24 cellular contexts compared by ENCODE assay signal in the genomic region with DNA sequence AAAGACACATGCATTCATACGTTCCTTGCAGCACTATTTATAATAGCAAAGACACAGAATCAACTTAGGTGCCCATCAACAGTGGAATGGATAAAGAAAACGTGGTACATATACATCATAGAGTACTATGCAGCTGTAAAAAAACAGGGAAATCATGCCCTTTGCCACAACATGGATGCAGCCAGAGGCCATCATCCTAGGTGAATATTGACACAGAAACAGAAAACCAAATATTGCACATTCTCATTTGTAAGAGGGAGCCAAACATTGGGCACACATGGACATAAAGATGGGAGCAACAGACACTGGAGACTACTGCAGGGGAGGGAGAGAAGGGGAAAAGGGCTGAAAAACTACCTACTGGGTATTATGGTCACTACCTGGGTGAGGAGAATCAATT.
DNase-seq lines count a peak whose midpoint lies in the region; ATAC-seq and TF ChIP-seq lines count a peak whose summit lies in the region.
"Had no signal": no experiment of that assay in that cellular context is flagged by ENCODE, and none has a peak within 500 bp of the region (broad histone marks: within the 10 kb centered on the region; RNA-seq: fewer than 3 reads in every experiment).

No MANE protein-coding gene starts in this region.

- H3K27me3 ChIP-seq in right lobe of liver, result no peaks in the 10 kb centered on the region
- H3K27me3 ChIP-seq: BE2C; BLaER1 treated with 17β-estradiol and CSF1 and Interleukin-3, amounts not matched to agents 10 nM and 100 nM had no signal

- intact Hi-C loops in right lobe of liver (cut with DNase I), result no loop called here

- no peak for ATAC-seq in WTC11
- ATAC-seq in left lobe of liver, result peak; percentile 38
- ATAC-seq in right lobe of liver, result peak; percentile 28 to 78 (median 52)
- ATAC-seq in GM18858 (IDR thresholded peaks at IDR 0.05; ENCODE audit: unreplicated experiment), result no peak
- ATAC-seq in HG03045 (IDR thresholded peaks at IDR 0.05; ENCODE audit: unreplicated experiment), result no peak
- ATAC-seq: A549, GM12878 had no signal

- no peak overlapping the region for H3K4me3 ChIP-seq in right lobe of liver
- H3K4me3 ChIP-seq: A549; BLaER1 treated with 17β-estradiol and CSF1 and Interleukin-3, amounts not matched to agents 10 nM and 100 nM; GM12878; GM23248; HAP-1 had no signal

- no peaks in the 10 kb centered on the region for H3K9me3 ChIP-seq in right lobe of liver
- H3K9me3 ChIP-seq: BE2C had no signal

- peak overlapping the region; percentile 21 for H3K27ac Mint-ChIP-seq in WTC11
- H3K27ac Mint-ChIP-seq: CD4-positive, alpha-beta T cell; HFFc6 had no signal

- H3K9me3 Mint-ChIP-seq in WTC11, result peaks cover 65% of the 10 kb centered on the region

- POLR2A ChIA-PET in WTC11 (lab: Charles Lee), result no interaction called here

- H3K4me3 Mint-ChIP-seq in WTC11, result no peak overlapping the region
- H3K4me3 Mint-ChIP-seq: CD14-positive monocyte; CD4-positive, alpha-beta T cell; CD8-positive, alpha-beta memory T cell; HFFc6 had no signal

- no peaks in the 10 kb centered on the region; the same call in 1 of the 2 replicates for H3K27me3 Mint-ChIP-seq in WTC11 (ENCODE audit: low read depth)
- H3K27me3 Mint-ChIP-seq: CD4-positive, alpha-beta T cell had no signal

- H3K36me3 ChIP-seq in right lobe of liver, result no peaks in the 10 kb centered on the region
- H3K36me3 ChIP-seq: BE2C had no signal

- DNase-seq in NCI-H748 (lab: John Stamatoyannopoulos, UW; ENCODE audit: unreplicated experiment) (peak; percentile 34), NCI-H748 treated with DMSO at 0.1 percent for 48 hours (lab: John Stamatoyannopoulos, UW) (no peak), WTC11 (ENCODE audit: low spot score) (no peak), left lobe of liver (ENCODE audit: low spot score) (no peak), right lobe of liver (no peak), anterior cingulate cortex (lab: John Stamatoyannopoulos, UW) (no peak)
- DNase-seq: 8988T; ACHN; AML-193; BE2C; CD4-positive, alpha-beta T cell; CD8-positive, alpha-beta memory T cell; DMS79; EL; GDM1; GM23248; HFFc6 had no signal

- no peak for TF ChIP-seq POLR2A in right lobe of liver (IDR thresholded peaks at IDR 0.05)

- peaks cover 26% of the 10 kb centered on the region for H3K4me1 Mint-ChIP-seq in WTC11

- TF ChIP-seq CTCF in WTC11 (IDR thresholded peaks at IDR 0.05), result no peak
- no peak for TF ChIP-seq CTCF in right lobe of liver (IDR thresholded peaks at IDR 0.05)

- no peak overlapping the region for H3K27ac ChIP-seq in right lobe of liver
- H3K27ac ChIP-seq: A549; BLaER1 treated with 17β-estradiol and CSF1 and Interleukin-3, amounts not matched to agents 10 nM and 100 nM; GM23248 had no signal

- CTCF ChIA-PET in WTC11 (lab: Charles Lee), result no interaction called here

- no peaks in the 10 kb centered on the region for H3K4me1 ChIP-seq in right lobe of liver
- H3K4me1 ChIP-seq: A549; BE2C; BLaER1 treated with 17β-estradiol and CSF1 and Interleukin-3, amounts not matched to agents 10 nM and 100 nM; HAP-1 had no signal

- peaks cover 55% of the 10 kb centered on the region for H3K36me3 Mint-ChIP-seq in WTC11

- 81% methylated on average over 2 of the region's 2 CpGs for WGBS in right lobe of liver (ENCODE audit: insufficient coverage, low coverage, low lambda C conversion rate, missing lambda C conversion rate)

TF ChIP-seq in WTC11, 78 proteins besides CTCF, POLR2A, EP300 and RAD21:
- TF ChIP-seq GABPB1 (CRISPR knock-in tag; IDR thresholded peaks at IDR 0.05), result 0 out of 2 replicates have a peak, but pooled peaks have one; percentile 21
- TF ChIP-seq, protein P1, sequence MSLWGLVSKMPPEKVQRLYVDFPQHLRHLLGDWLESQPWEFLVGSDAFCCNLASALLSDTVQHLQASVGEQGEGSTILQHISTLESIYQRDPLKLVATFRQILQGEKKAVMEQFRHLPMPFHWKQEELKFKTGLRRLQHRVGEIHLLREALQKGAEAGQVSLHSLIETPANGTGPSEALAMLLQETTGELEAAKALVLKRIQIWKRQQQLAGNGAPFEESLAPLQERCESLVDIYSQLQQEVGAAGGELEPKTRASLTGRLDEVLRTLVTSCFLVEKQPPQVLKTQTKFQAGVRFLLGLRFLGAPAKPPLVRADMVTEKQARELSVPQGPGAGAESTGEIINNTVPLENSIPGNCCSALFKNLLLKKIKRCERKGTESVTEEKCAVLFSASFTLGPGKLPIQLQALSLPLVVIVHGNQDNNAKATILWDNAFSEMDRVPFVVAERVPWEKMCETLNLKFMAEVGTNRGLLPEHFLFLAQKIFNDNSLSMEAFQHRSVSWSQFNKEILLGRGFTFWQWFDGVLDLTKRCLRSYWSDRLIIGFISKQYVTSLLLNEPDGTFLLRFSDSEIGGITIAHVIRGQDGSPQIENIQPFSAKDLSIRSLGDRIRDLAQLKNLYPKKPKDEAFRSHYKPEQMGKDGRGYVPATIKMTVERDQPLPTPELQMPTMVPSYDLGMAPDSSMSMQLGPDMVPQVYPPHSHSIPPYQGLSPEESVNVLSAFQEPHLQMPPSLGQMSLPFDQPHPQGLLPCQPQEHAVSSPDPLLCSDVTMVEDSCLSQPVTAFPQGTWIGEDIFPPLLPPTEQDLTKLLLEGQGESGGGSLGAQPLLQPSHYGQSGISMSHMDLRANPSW (CRISPR knock-in tag; conservative IDR thresholded peaks at IDR 0.05; ENCODE audit: low read depth), result no peak

Comparison
In these comparisons a context has a peak if more than half of its experiments do, and no peak if none do; other contexts are left out.
1. ATAC-seq: peak in left lobe of liver (single experiment) and right lobe of liver (4 of 4); none in WTC11 (single experiment), GM18858 (single experiment) and HG03045 (single experiment).